ENCODE assay signal across 29 cellular contexts in genomic region chr21:35219291-35219690, GRCh38.
"Had no signal": no experiment of that assay in that cellular context is flagged by ENCODE, and none has a peak within 500 bp of the region (broad histone marks: within the 10 kb centered on the region; RNA-seq: fewer than 3 reads in every experiment).

No MANE protein-coding gene starts in this region.

- DNase-seq: activated CD4-positive, alpha-beta T cell treated with anti-CD3 and anti-CD28 coated beads for 1 hour; activated CD4-positive, alpha-beta T cell treated with anti-CD3 and anti-CD28 coated beads, Interleukin-2, amount 10 ng/mL, durations not matched to agents 7 days and 5 days; activated CD8-positive, alpha-beta T cell treated with anti-CD3 and anti-CD28 coated beads for 36 hours; activated T-cell treated with anti-CD3 and anti-CD28 coated beads, Interleukin-2, amount 50 U/mL, for 4 hours; anterior cingulate cortex; body of pancreas; colonic mucosa; effector CD8-positive, alpha-beta T cell; gastrocnemius medialis; glutamatergic neuron; left ventricle myocardium inferior; naive B cell; nephron progenitor cell; right lobe of liver; stimulated activated CD4-positive, alpha-beta T cell treated with anti-CD3 and anti-CD28 coated beads, Interleukin-4, amount 100 ng/mL, for 4 hours; stimulated activated CD8-positive, alpha-beta memory T cell treated with anti-CD3 and anti-CD28 coated beads, Interleukin-4, amount 100 ng/mL, for 48 hours; stimulated activated naive CD8-positive, alpha-beta T cell treated with anti-CD3 and anti-CD28 coated beads, Interleukin-15, amount 100 ng/mL, for 72 hours; substantia nigra; T1000; uterus had no signal

- H3K9me3 ChIP-seq: body of pancreas, colonic mucosa, gastrocnemius medialis, left ventricle myocardium inferior, neutrophil, right lobe of liver, uterus had no signal

- H3K4me1 ChIP-seq: body of pancreas, colonic mucosa, right lobe of liver, uterus had no signal

- H3K27me3 ChIP-seq: body of pancreas, colonic mucosa, gastrocnemius medialis, neutrophil, right lobe of liver, uterus had no signal

- H3K36me3 ChIP-seq: colonic mucosa, gastrocnemius medialis, left ventricle myocardium inferior, neutrophil, right lobe of liver, uterus had no signal

- FAIRE-seq: endometrium, islet of Langerhans had no signal

- H3K4me3 ChIP-seq: body of pancreas, colonic mucosa, gastrocnemius medialis, left ventricle myocardium inferior, lung, right lobe of liver, skin epidermis, uterus had no signal

- H3K27ac ChIP-seq: body of pancreas, colonic mucosa, gastrocnemius medialis, left ventricle myocardium inferior, neutrophil, right lobe of liver, uterus had no signal

- ATAC-seq: activated CD8-positive, alpha-beta T cell treated with anti-CD3 and anti-CD28 coated beads for 36 hours; activated naive CD4-positive, alpha-beta T cell treated with anti-CD3 and anti-CD28 coated beads, Interleukin-2, amount 50 U/mL, for 72 hours; activated T-cell treated with anti-CD3 and anti-CD28 coated beads, Interleukin-2, amount 50 U/mL, for 4 hours; activated T-helper 17 cell treated with anti-CD3 and anti-CD28 coated beads, Interleukin-2, amount 50 U/mL, for 72 hours; body of pancreas; gastrocnemius medialis; right lobe of liver; stimulated activated memory B cell treated with anti-CD40 and anti-IgM and Interleukin-4, amounts not matched to agents 10 μg/mL and 1 μg/mL and 100 μg/mL, for 72 hours; stimulated activated naive CD8-positive, alpha-beta T cell treated with anti-CD3 and anti-CD28 coated beads, Interleukin-15, amount 100 ng/mL, for 72 hours; WTC11 had no signal
